ENCODE assay signal across 8 cellular contexts in the genomic region with DNA sequence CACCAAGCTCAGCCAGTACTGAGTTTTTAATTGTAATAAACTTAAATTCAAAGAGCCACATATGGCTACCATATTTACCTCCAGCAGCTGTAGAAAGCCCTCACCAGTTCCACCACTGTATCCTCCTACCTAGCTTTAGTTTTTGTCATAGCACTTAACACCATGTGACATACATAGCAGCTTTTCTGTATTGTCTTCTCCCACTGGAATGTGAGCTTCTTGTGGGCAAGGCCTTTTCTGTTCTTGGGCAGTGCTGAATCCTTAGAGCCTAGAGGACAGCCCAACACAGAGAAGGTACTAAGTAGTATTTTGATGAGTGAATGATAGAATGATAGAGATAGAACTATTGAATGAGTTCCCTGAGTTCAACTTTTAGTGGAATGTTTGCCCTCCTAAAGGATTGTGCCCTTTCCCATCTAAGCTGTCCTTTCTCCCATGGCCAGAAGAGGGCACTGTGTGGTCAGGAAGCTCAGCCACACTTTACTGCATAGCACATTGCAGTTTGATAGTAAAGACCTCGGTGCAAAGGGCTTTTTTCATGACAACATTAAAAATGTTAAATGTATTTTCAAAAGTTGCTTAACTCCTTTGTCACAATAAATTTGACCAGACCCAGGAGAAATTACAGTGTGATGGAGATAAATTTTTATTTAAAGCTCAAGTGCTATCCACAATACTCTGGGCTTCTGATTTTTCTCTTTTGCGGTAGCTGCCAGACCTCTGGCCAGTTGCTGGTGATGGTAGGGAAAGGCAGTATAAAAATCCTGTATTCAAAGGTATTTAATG.
A peak's percentile ranks its signal among the peaks of the same experiment; 100 is the strongest.
DNase-seq lines count a peak whose midpoint lies in the region; ATAC-seq lines count a peak whose summit lies in the region.

No MANE protein-coding gene starts in this region.

- DNase-seq in Ammon's horn (ENCODE audit: low spot score) (peak; percentile 83), NOMO-1 treated with DMSO at 0.1 percent for 48 hours (lab: John Stamatoyannopoulos, UW; ENCODE audit: unreplicated experiment) (peak; percentile 38), epidermal melanocyte (ENCODE audit: insufficient read length, low spot score) (peak; percentile 64), myocyte (ENCODE audit: low read depth) (peak; percentile 69)
- peak; percentile 27 for DNase-seq in activated CD8-positive, alpha-beta memory T cell treated with anti-CD3 and anti-CD28 coated beads for 4 hours (ENCODE audit: low read depth in 2 of 2)
- peak; percentile 2 to 45 (median 20) for DNase-seq in stimulated activated naive CD4-positive, alpha-beta T cell (lab: John Stamatoyannopoulos, UW)

- ATAC-seq in GM18909 (IDR thresholded peaks at IDR 0.05; ENCODE audit: poor library complexity, unreplicated experiment) (peak; percentile 74), HG03520 (IDR thresholded peaks at IDR 0.05; ENCODE audit: unreplicated experiment) (peak; percentile 68)

Comparison
In these comparisons a context has a peak if more than half of its experiments do, and no peak if none do; other contexts are left out.
1. Peak in every context shown above with its lines: DNase-seq and ATAC-seq.
2. DNase-seq: peak in every context shown above with its lines; median percentile 83 in Ammon's horn; 69 in myocyte; 64 in epidermal melanocyte; 38 in NOMO-1 treated with DMSO at 0.1 percent for 48 hours; 27 in activated CD8-positive, alpha-beta memory T cell treated with anti-CD3 and anti-CD28 coated beads for 4 hours; 20 in stimulated activated naive CD4-positive, alpha-beta T cell.